ENCODE assay signal across 1 cellular context in genomic region chr4:98995183-98996055, GRCh38.
TF ChIP-seq lines count a peak whose summit lies in the region.

Gene METAP1 (plus strand): TSS chr4:98995721. CDS start chr4:98995754, 33 bp downstream.

TF ChIP-seq in HEK293, 187 proteins besides CTCF, POLR2A, EP300 and RAD21 (continued from another document and continues in another):
- TF ChIP-seq ZNF280D (tag by site-specific recombination; IDR thresholded peaks at IDR 0.05) (no peak), ZNF292 (tag by site-specific recombination; IDR thresholded peaks at IDR 0.05; ENCODE audit: borderline replicate concordance, low read depth) (no peak), ZIC2 (tag by site-specific recombination; IDR thresholded peaks at IDR 0.05) (peak; percentile 82), SP7 (tag by site-specific recombination; IDR thresholded peaks at IDR 0.05) (peak; percentile 67), ZNF692 (tag by site-specific recombination; IDR thresholded peaks at IDR 0.05) (peak; percentile 45; the same call in 1 of the 2 replicates), ZNF544 (tag by site-specific recombination; IDR thresholded peaks at IDR 0.05) (no peak), PATZ1 (tag by site-specific recombination; IDR thresholded peaks at IDR 0.05) (peak; percentile 68), ZBTB17 (tag by site-specific recombination; IDR thresholded peaks at IDR 0.05) (peak; percentile 65), EGR2 (tag by site-specific recombination; IDR thresholded peaks at IDR 0.05; ENCODE audit: low read depth) (0 out of 2 replicates have a peak, but pooled peaks have one; percentile 25), GLI2 (tag by site-specific recombination; IDR thresholded peaks at IDR 0.05; ENCODE audit: borderline replicate concordance, low read depth) (no peak), ATF2 (tag by site-specific recombination; IDR thresholded peaks at IDR 0.05; ENCODE audit: low read depth) (no peak), GLIS2 (tag by site-specific recombination; IDR thresholded peaks at IDR 0.05) (peak; percentile 73), YY1 (tag by site-specific recombination; IDR thresholded peaks at IDR 0.05) (peak; percentile 84; the same call in 1 of the 2 replicates), ZNF24 (tag by site-specific recombination; IDR thresholded peaks at IDR 0.05) (peak; percentile 40; the same call in 1 of the 2 replicates), ZBTB8A (tag by site-specific recombination; IDR thresholded peaks at IDR 0.05) (peak; percentile 98), SETDB1 (IDR thresholded peaks at IDR 0.05; ENCODE audit: insufficient read length, low read length) (no peak), ZNF747 (tag by site-specific recombination; IDR thresholded peaks at IDR 0.05) (no peak), ZBTB26 (tag by site-specific recombination; optimal IDR thresholded peaks at IDR 0.05) (peak; percentile 83), ZEB2 (tag by site-specific recombination; IDR thresholded peaks at IDR 0.05) (peak; percentile 42; the same call in 1 of the 2 replicates), ZNF311 (tag by site-specific recombination; IDR thresholded peaks at IDR 0.05; ENCODE audit: borderline replicate concordance) (no peak), WT1 (tag by site-specific recombination; IDR thresholded peaks at IDR 0.05) (peak; percentile 28; the same call in 1 of the 2 replicates), ZNF2 (tag by site-specific recombination; IDR thresholded peaks at IDR 0.05) (0 out of 2 replicates have a peak, but pooled peaks have one; percentile 51), ZNF155 (tag by site-specific recombination; IDR thresholded peaks at IDR 0.05) (no peak), ZNF184 (tag by site-specific recombination; IDR thresholded peaks at IDR 0.05) (no peak), TCF7L2 (IDR thresholded peaks at IDR 0.05; ENCODE audit: borderline replicate concordance, low read depth, low read length) (no peak), ZNF221 (tag by site-specific recombination; IDR thresholded peaks at IDR 0.05; ENCODE audit: borderline replicate concordance) (no peak), ZNF324 (tag by site-specific recombination; IDR thresholded peaks at IDR 0.05) (0 out of 2 replicates have a peak, but pooled peaks have one; percentile 31), ZNF239 (tag by site-specific recombination; IDR thresholded peaks at IDR 0.05) (no peak), KLF9 (tag by site-specific recombination; IDR thresholded peaks at IDR 0.05; ENCODE audit: low read depth) (peak; percentile 52; the same call in 1 of the 2 replicates), ZFHX2 (tag by site-specific recombination; conservative IDR thresholded peaks at IDR 0.05) (peak; percentile 73; the same call in 1 of the 2 replicates), ZNF654 (tag by site-specific recombination; IDR thresholded peaks at IDR 0.05; ENCODE audit: low read depth) (peak; percentile 53), ZNF610 (tag by site-specific recombination; IDR thresholded peaks at IDR 0.05; ENCODE audit: borderline replicate concordance) (peak; percentile 56; the same call in 1 of the 2 replicates), KLF1 (tag by site-specific recombination; IDR thresholded peaks at IDR 0.05) (peak; percentile 28; the same call in 1 of the 2 replicates), ZXDB (tag by site-specific recombination; IDR thresholded peaks at IDR 0.05) (peak; percentile 67), KLF7 (tag by site-specific recombination; IDR thresholded peaks at IDR 0.05; ENCODE audit: borderline replicate concordance) (no peak), ZNF426 (tag by site-specific recombination; IDR thresholded peaks at IDR 0.05) (no peak)
- TF ChIP-seq, protein P1, sequence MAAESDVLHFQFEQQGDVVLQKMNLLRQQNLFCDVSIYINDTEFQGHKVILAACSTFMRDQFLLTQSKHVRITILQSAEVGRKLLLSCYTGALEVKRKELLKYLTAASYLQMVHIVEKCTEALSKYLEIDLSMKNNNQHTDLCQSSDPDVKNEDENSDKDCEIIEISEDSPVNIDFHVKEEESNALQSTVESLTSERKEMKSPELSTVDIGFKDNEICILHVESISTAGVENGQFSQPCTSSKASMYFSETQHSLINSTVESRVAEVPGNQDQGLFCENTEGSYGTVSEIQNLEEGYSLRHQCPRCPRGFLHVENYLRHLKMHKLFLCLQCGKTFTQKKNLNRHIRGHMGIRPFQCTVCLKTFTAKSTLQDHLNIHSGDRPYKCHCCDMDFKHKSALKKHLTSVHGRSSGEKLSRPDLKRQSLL (tag by site-specific recombination; IDR thresholded peaks at IDR 0.05) = no peak
- TF ChIP-seq, protein P2, sequence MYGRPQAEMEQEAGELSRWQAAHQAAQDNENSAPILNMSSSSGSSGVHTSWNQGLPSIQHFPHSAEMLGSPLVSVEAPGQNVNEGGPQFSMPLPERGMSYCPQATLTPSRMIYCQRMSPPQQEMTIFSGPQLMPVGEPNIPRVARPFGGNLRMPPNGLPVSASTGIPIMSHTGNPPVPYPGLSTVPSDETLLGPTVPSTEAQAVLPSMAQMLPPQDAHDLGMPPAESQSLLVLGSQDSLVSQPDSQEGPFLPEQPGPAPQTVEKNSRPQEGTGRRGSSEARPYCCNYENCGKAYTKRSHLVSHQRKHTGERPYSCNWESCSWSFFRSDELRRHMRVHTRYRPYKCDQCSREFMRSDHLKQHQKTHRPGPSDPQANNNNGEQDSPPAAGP (tag by site-specific recombination; IDR thresholded peaks at IDR 0.05) = peak; percentile 63; the same call in 1 of the 2 replicates
- TF ChIP-seq, protein P3, sequence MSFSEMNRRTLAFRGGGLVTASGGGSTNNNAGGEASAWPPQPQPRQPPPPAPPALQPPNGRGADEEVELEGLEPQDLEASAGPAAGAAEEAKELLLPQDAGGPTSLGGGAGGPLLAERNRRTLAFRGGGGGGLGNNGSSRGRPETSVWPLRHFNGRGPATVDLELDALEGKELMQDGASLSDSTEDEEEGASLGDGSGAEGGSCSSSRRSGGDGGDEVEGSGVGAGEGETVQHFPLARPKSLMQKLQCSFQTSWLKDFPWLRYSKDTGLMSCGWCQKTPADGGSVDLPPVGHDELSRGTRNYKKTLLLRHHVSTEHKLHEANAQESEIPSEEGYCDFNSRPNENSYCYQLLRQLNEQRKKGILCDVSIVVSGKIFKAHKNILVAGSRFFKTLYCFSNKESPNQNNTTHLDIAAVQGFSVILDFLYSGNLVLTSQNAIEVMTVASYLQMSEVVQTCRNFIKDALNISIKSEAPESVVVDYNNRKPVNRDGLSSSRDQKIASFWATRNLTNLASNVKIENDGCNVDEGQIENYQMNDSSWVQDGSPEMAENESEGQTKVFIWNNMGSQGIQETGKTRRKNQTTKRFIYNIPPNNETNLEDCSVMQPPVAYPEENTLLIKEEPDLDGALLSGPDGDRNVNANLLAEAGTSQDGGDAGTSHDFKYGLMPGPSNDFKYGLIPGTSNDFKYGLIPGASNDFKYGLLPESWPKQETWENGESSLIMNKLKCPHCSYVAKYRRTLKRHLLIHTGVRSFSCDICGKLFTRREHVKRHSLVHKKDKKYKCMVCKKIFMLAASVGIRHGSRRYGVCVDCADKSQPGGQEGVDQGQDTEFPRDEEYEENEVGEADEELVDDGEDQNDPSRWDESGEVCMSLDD (tag by site-specific recombination; IDR thresholded peaks at IDR 0.05) = 0 out of 2 replicates have a peak, but pooled peaks have one; percentile 14
- TF ChIP-seq, protein P4, sequence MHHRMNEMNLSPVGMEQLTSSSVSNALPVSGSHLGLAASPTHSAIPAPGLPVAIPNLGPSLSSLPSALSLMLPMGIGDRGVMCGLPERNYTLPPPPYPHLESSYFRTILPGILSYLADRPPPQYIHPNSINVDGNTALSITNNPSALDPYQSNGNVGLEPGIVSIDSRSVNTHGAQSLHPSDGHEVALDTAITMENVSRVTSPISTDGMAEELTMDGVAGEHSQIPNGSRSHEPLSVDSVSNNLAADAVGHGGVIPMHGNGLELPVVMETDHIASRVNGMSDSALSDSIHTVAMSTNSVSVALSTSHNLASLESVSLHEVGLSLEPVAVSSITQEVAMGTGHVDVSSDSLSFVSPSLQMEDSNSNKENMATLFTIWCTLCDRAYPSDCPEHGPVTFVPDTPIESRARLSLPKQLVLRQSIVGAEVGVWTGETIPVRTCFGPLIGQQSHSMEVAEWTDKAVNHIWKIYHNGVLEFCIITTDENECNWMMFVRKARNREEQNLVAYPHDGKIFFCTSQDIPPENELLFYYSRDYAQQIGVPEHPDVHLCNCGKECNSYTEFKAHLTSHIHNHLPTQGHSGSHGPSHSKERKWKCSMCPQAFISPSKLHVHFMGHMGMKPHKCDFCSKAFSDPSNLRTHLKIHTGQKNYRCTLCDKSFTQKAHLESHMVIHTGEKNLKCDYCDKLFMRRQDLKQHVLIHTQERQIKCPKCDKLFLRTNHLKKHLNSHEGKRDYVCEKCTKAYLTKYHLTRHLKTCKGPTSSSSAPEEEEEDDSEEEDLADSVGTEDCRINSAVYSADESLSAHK (tag by site-specific recombination; IDR thresholded peaks at IDR 0.05) = no peak
